11 cellular contexts compared by ENCODE assay signal in the genomic region with DNA sequence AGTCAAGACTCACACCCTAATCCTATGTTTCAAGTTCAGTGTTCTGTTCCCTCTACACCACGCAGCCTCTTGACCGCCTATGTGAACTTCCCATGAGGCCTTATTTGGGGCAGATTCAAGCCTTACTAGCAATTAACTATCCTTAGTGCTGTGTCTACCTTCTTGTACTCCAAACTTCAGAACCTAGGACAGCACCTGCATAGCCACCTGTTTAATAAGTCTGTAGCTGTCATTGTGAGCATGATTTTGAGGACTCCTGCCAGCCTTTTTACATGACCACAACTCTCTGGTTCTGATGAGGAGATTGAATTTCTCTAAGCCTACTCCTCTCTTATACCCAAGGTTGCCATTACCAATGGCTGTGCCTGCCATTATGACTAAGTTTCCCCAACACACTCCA. TPM values are rescaled to one million over a fixed set of nuclear protein-coding genes. Genes with fewer than 3 reads are reported as not detected.
DNase-seq lines count a peak whose midpoint lies in the region; ATAC-seq, FAIRE-seq and TF ChIP-seq lines count a peak whose summit lies in the region.
"Had no signal": no experiment of that assay in that cellular context is flagged by ENCODE, and none has a peak within 500 bp of the region (broad histone marks: within the 10 kb centered on the region; RNA-seq: fewer than 3 reads in every experiment).

No MANE protein-coding gene starts in this region.

- H3K27me3 ChIP-seq in SJCRH30 (no peaks in the 10 kb centered on the region), adrenal gland (no peaks in the 10 kb centered on the region)

- FAIRE-seq in kidney (lab: Jason Lieb, UNC), result no peak
- FAIRE-seq: islet of Langerhans had no signal

- intact Hi-C loops in adrenal gland (cut with DNase I), result no loop called here
- intact Hi-C loops in kidney (cut with DNase I), result no loop called here

- H3K36me3 ChIP-seq in SJCRH30, result no peaks in the 10 kb centered on the region
- no peaks in the 10 kb centered on the region for H3K36me3 ChIP-seq in adrenal gland (replicated peaks in 1 of 2)
- no peaks in the 10 kb centered on the region for H3K36me3 ChIP-seq in kidney (ENCODE audit: control insufficient read depth in 1 of 2, insufficient read depth in 2 of 2, low read length in 2 of 2)

- DNase-seq in AG08396 (ENCODE audit: low spot score), result peak; percentile 11
- DNase-seq in H4 (ENCODE audit: low spot score), result peak; percentile 45
- peak; percentile 55 to 74 for DNase-seq in SJCRH30
- peak; percentile 58 for DNase-seq in fibroblast of villous mesenchyme (ENCODE audit: low read depth)
- DNase-seq in adrenal gland, result no peak
- DNase-seq in kidney, result no peak
- DNase-seq: KG1 had no signal

- no peak for ATAC-seq in HG03095 (IDR thresholded peaks at IDR 0.05; ENCODE audit: unreplicated experiment)
- no peak for ATAC-seq in HG03280 (IDR thresholded peaks at IDR 0.05; ENCODE audit: unreplicated experiment)

- no peak for TF ChIP-seq POLR2A in adrenal gland (IDR thresholded peaks at IDR 0.05)

- WGBS in adrenal gland, 4 donors, result 49 to 69% (median 63%) methylated on average over 2 of the region's 2 CpGs

- no peak overlapping the region for H3K4me3 ChIP-seq in SJCRH30
- H3K4me3 ChIP-seq in fibroblast of villous mesenchyme (ENCODE audit: low read depth, low read length), result no peak overlapping the region
- H3K4me3 ChIP-seq in adrenal gland, result no peak overlapping the region
- no peak overlapping the region for H3K4me3 ChIP-seq in kidney (ENCODE audit: low read length in 2 of 2)

- TF ChIP-seq CTCF in fibroblast of villous mesenchyme (IDR thresholded peaks at IDR 0.05; ENCODE audit: insufficient read depth, low read depth, low read length) (no peak), adrenal gland (IDR thresholded peaks at IDR 0.05) (no peak), kidney (IDR thresholded peaks at IDR 0.05; ENCODE audit: borderline replicate concordance, extremely low read depth, insufficient read depth) (no peak)

- H3K9me3 ChIP-seq in SJCRH30 (replicated peaks), result no peaks in the 10 kb centered on the region; the same call in 1 of the 2 replicates
- no peaks in the 10 kb centered on the region for H3K9me3 ChIP-seq in adrenal gland (replicated peaks in 1 of 3)
- no peaks in the 10 kb centered on the region for H3K9me3 ChIP-seq in kidney (ENCODE audit: control insufficient read depth in 1 of 2, low read length in 2 of 2)

- H3K4me1 ChIP-seq in SJCRH30 (no peaks in the 10 kb centered on the region), adrenal gland (replicated peaks in 1 of 2) (no peaks in the 10 kb centered on the region), kidney (ENCODE audit: control insufficient read depth in 1 of 2, insufficient read depth in 1 of 2, low read depth in 1 of 2, low read length in 2 of 2) (no peaks in the 10 kb centered on the region)

- H3K27ac ChIP-seq in SJCRH30, result no peak overlapping the region
- no peak overlapping the region for H3K27ac ChIP-seq in adrenal gland
- no peak overlapping the region for H3K27ac ChIP-seq in kidney (ENCODE audit: low read depth in 2 of 2, low read length in 2 of 2)

- H3K9ac ChIP-seq in kidney (ENCODE audit: low read length in 2 of 2), result no peak overlapping the region

RNA-seq across cellular contexts. Expression of gene PCSK1, which starts 50.8 kb away (rescaled TPM):
- total RNA-seq in H4 (2014; rRNA removed; shearing (Covaris generic)), result not detected in 2 replicates
- not detected in 2 replicates for total RNA-seq in SJCRH30 (2014; rRNA removed; shearing (Covaris generic))
- under 0.01 TPM in 1 of 2 replicates, not detected in the other for total RNA-seq in fibroblast of villous mesenchyme
- 1 to 10 TPM in 5 of 8 donors, under 1 TPM in 3; 0.42 to 7.1 (median 1.5) TPM for total RNA-seq in adrenal gland
- polyA plus RNA-seq in adrenal gland, result 1 to 10 TPM in 2 of 3 donors, under 1 TPM in 1; 0.84 to 8.4 (median 2.0) TPM
- 1.0 TPM for total RNA-seq in kidney
- polyA plus RNA-seq in kidney (ENCODE audit: insufficient read depth, low read depth, low replicate concordance), result 0.13 TPM
- total RNA-seq: T-helper 1 cell treated with Interleukin-12 subunit alpha and Interleukin-12 subunit beta and Interleukin-4 antibody, amounts not matched to agents 30 ng/mL and 1 ng/mL, for 36 hours had no signal

Comparison
In these comparisons a context has a peak if more than half of its experiments do, and no peak if none do; other contexts are left out.
1. DNase-seq: peak in AG08396 (single experiment), H4 (single experiment), SJCRH30 (2 of 2) and fibroblast of villous mesenchyme (single experiment); none in adrenal gland (0 of 7) and kidney (single experiment).